ENCODE assay signal across 18 cellular contexts in genomic region chr3:105399062-105399461, GRCh38.
"Had no signal": no experiment of that assay in that cellular context is flagged by ENCODE, and none has a peak within 500 bp of the region (broad histone marks: within the 10 kb centered on the region; RNA-seq: fewer than 3 reads in every experiment).

No MANE protein-coding gene starts in this region.

- H3K36me3 ChIP-seq: brain microvascular endothelial cell, right atrium auricular region had no signal

- H3K4me1 Mint-ChIP-seq: activated naive CD8-positive, alpha-beta T cell treated with anti-CD3 and anti-CD28 coated beads, Interleukin-2, amount 10 ng/mL, durations not matched to agents 7 days and 5 days; central memory CD8-positive, alpha-beta T cell; T-cell had no signal

- H3K27me3 Mint-ChIP-seq: activated naive CD8-positive, alpha-beta T cell treated with anti-CD3 and anti-CD28 coated beads, Interleukin-2, amount 10 ng/mL, durations not matched to agents 7 days and 5 days; central memory CD8-positive, alpha-beta T cell; natural killer cell treated with Interleukin-12 subunit alpha and Interleukin-12 subunit beta and Interleukin-15 and Interleukin-18, amount 100 ng/mL, for 72 hours; progenitor cell of endocrine pancreas; T-cell; type B pancreatic cell had no signal

- H3K27me3 ChIP-seq: brain microvascular endothelial cell, right atrium auricular region had no signal

- ATAC-seq: activated CD4-positive, CD25-positive, alpha-beta regulatory T cell treated with anti-CD3 and anti-CD28 coated beads, Interleukin-2, amount 50 U/mL, for 24 hours; esophagus mucosa; left ventricle myocardium superior; natural killer cell treated with Interleukin-12 subunit alpha and Interleukin-12 subunit beta and Interleukin-15 and Interleukin-18, amount 100 ng/mL, for 72 hours; T-cell had no signal

- DNase-seq: activated naive CD4-positive, alpha-beta T cell; activated naive CD8-positive, alpha-beta T cell treated with anti-CD3 and anti-CD28 coated beads, Interleukin-2, amount 10 ng/mL, durations not matched to agents 7 days and 5 days; brain microvascular endothelial cell; endodermal cell; left ventricle myocardium superior; mesenchymal stem cell; occipital lobe; stimulated activated CD4-positive, alpha-beta T cell treated with anti-CD3 and anti-CD28 coated beads, Interleukin-4, amount 100 ng/mL, for 24 hours; stimulated activated naive CD4-positive, alpha-beta T cell treated with Interleukin-2 at 50 U/mL for 16 hours; T-cell; T-helper 9 cell had no signal

- H3K27ac ChIP-seq: brain microvascular endothelial cell, right atrium auricular region had no signal

- H3K36me3 Mint-ChIP-seq: activated naive CD8-positive, alpha-beta T cell treated with anti-CD3 and anti-CD28 coated beads, Interleukin-2, amount 10 ng/mL, durations not matched to agents 7 days and 5 days had no signal

- H3K9me3 Mint-ChIP-seq: activated naive CD8-positive, alpha-beta T cell treated with anti-CD3 and anti-CD28 coated beads, Interleukin-2, amount 10 ng/mL, durations not matched to agents 7 days and 5 days; central memory CD8-positive, alpha-beta T cell had no signal

- H3K4me3 ChIP-seq: right atrium auricular region had no signal

- H3K4me3 Mint-ChIP-seq: activated naive CD8-positive, alpha-beta T cell treated with anti-CD3 and anti-CD28 coated beads, Interleukin-2, amount 10 ng/mL, durations not matched to agents 7 days and 5 days; central memory CD8-positive, alpha-beta T cell; endodermal cell; natural killer cell treated with Interleukin-12 subunit alpha and Interleukin-12 subunit beta and Interleukin-15 and Interleukin-18, amount 100 ng/mL, for 72 hours; T-cell; type B pancreatic cell had no signal

- H3K4me1 ChIP-seq: right atrium auricular region had no signal

- H3K27ac Mint-ChIP-seq: activated naive CD8-positive, alpha-beta T cell treated with anti-CD3 and anti-CD28 coated beads, Interleukin-2, amount 10 ng/mL, durations not matched to agents 7 days and 5 days; endodermal cell; natural killer cell treated with Interleukin-12 subunit alpha and Interleukin-12 subunit beta and Interleukin-15 and Interleukin-18, amount 100 ng/mL, for 72 hours; progenitor cell of endocrine pancreas; T-cell; type B pancreatic cell had no signal
